1 cellular context compared by ENCODE assay signal in the genomic region with DNA sequence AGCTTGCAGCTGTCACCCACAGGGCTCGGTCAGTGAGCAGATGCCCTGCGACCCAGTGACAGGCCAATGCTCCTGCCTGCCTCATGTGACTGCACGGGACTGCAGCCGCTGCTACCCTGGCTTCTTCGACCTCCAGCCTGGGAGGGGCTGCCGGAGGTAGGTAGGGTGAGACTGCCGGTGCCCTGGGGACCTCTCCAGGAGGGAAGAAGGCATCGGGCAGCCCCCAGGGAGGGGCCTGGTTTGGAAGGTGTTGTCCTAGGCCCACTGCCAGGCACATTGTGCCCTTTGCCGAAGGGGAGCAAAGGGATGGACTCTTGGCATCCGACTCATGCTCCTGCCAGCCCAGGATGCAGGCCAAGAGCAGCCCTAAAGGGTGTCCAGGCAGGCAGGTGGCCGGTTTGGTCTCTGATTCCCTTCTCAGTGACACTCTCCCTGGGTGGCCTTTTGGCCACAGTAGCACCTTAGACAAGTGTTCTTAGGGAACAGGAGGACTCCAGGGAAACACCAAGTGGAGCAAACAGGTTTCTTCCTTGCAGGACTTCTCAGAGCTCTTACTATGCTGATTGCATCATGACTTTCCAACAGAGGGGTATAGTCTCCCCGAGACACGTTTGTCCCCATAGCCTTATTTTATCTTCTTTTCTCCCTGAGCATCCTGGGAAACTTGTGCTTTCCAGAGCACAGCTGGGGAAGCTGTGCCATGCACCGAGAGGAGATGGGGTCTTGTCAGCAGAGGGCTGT.
TF ChIP-seq lines count a peak whose summit lies in the region.

No MANE protein-coding gene starts in this region.

TF ChIP-seq in HEK293, 187 proteins besides CTCF, POLR2A, EP300 and RAD21 (continued from another document):
- TF ChIP-seq ZNF311 (tag by site-specific recombination; IDR thresholded peaks at IDR 0.05; ENCODE audit: borderline replicate concordance) = no peak
TF ChIP-seq in HEK293: peak in this region for 1.
